In genomic region chr11:18612394-18612793, GRCh38 we compare ENCODE assay signal across 35 cellular contexts. TPM values are rescaled to one million over a fixed set of nuclear protein-coding genes. Genes with fewer than 3 reads are reported as not detected.
"Had no signal": no experiment of that assay in that cellular context is flagged by ENCODE, and none has a peak within 500 bp of the region (broad histone marks: within the 10 kb centered on the region; RNA-seq: fewer than 3 reads in every experiment).

No MANE protein-coding gene starts in this region.

- H3K27ac ChIP-seq: adrenal gland, body of pancreas, brain microvascular endothelial cell, breast epithelium, VCaP had no signal

- H3K27me3 ChIP-seq: adrenal gland, body of pancreas, brain microvascular endothelial cell, breast epithelium had no signal

- H3K9me3 Mint-ChIP-seq: activated B cell treated with CpG ODN at 0.5 μM for 24 hours; activated CD4-positive, alpha-beta memory T cell treated with anti-CD3 and anti-CD28 coated beads for 36 hours; activated CD8-positive, alpha-beta T cell treated with anti-CD3 and anti-CD28 coated beads for 36 hours; activated naive CD4-positive, alpha-beta T cell treated with anti-CD3 and anti-CD28 coated beads for 36 hours; activated naive CD8-positive, alpha-beta T cell treated with anti-CD3 and anti-CD28 coated beads for 36 hours; activated T-cell treated with anti-CD3 and anti-CD28 coated beads, Interleukin-2, amount 50 U/mL, for 4 hours; activated T-cell treated with anti-CD3 and anti-CD28 coated beads, Interleukin-2, amount 50 U/mL, for 72 hours; activated T-helper 1 cell treated with anti-CD3 and anti-CD28 coated beads, Interleukin-12 subunit alpha, Interleukin-12 subunit beta, Interleukin-2, Interleukin-4 antibody, amounts not matched to agents 30 ng/mL and 10 ng/mL and 1 ng/mL, durations not matched to agents 14 hours and 24 hours and 36 hours; activated T-helper 17 cell treated with anti-CD3 and anti-CD28 coated beads, Interleukin-2, amount 50 U/mL, for 72 hours; T-helper 2 cell treated with Interferon-gamma antibody and Interleukin-4, amounts not matched to agents 5 μg/mL and 100 μg/mL, for 36 hours had no signal

- H3K4me1 ChIP-seq: body of pancreas, breast epithelium had no signal

- ATAC-seq: activated CD8-positive, alpha-beta T cell treated with anti-CD3 and anti-CD28 coated beads for 36 hours; activated naive CD4-positive, alpha-beta T cell treated with anti-CD3 and anti-CD28 coated beads, Interleukin-2, amount 50 U/mL, for 72 hours; activated T-cell treated with anti-CD3 and anti-CD28 coated beads, Interleukin-2, amount 50 U/mL, for 4 hours; activated T-cell treated with anti-CD3 and anti-CD28 coated beads, Interleukin-2, amount 50 U/mL, for 72 hours; activated T-helper 17 cell treated with anti-CD3 and anti-CD28 coated beads, Interleukin-2, amount 50 U/mL, for 72 hours; body of pancreas had no signal

- H3K9me3 ChIP-seq: adrenal gland, body of pancreas, breast epithelium had no signal

- H3K4me3 Mint-ChIP-seq: activated B cell treated with CpG ODN at 0.5 μM for 24 hours; activated CD4-positive, alpha-beta memory T cell treated with anti-CD3 and anti-CD28 coated beads for 36 hours; activated CD4-positive, alpha-beta T cell treated with anti-CD3 and anti-CD28 coated beads, Interleukin-2, amount 10 ng/mL, durations not matched to agents 24 days and 14 days; activated CD8-positive, alpha-beta T cell treated with anti-CD3 and anti-CD28 coated beads for 36 hours; activated naive CD4-positive, alpha-beta T cell treated with anti-CD3 and anti-CD28 coated beads for 36 hours; activated naive CD8-positive, alpha-beta T cell treated with anti-CD3 and anti-CD28 coated beads for 36 hours; activated T-cell treated with anti-CD3 and anti-CD28 coated beads, Interleukin-2, amount 50 U/mL, for 4 hours; activated T-cell treated with anti-CD3 and anti-CD28 coated beads, Interleukin-2, amount 50 U/mL, for 72 hours; activated T-helper 1 cell treated with anti-CD3 and anti-CD28 coated beads, Interleukin-12 subunit alpha, Interleukin-12 subunit beta, Interleukin-2, Interleukin-4 antibody, amounts not matched to agents 30 ng/mL and 10 ng/mL and 1 ng/mL, durations not matched to agents 14 hours and 24 hours and 36 hours; activated T-helper 17 cell treated with anti-CD3 and anti-CD28 coated beads, Interleukin-2, amount 50 U/mL, for 72 hours; T-helper 2 cell treated with Interferon-gamma antibody and Interleukin-4, amounts not matched to agents 5 μg/mL and 100 μg/mL, for 36 hours had no signal

- H3K27me3 Mint-ChIP-seq: activated B cell treated with CpG ODN at 0.5 μM for 24 hours; activated CD4-positive, alpha-beta memory T cell treated with anti-CD3 and anti-CD28 coated beads for 36 hours; activated CD4-positive, alpha-beta T cell treated with anti-CD3 and anti-CD28 coated beads, Interleukin-2, amount 10 ng/mL, durations not matched to agents 24 days and 14 days; activated CD8-positive, alpha-beta T cell treated with anti-CD3 and anti-CD28 coated beads for 36 hours; activated naive CD8-positive, alpha-beta T cell treated with anti-CD3 and anti-CD28 coated beads for 36 hours; activated T-helper 17 cell treated with anti-CD3 and anti-CD28 coated beads, Interleukin-2, amount 50 U/mL, for 72 hours had no signal

- H3K27ac Mint-ChIP-seq: activated B cell treated with CpG ODN at 0.5 μM for 24 hours; activated CD4-positive, alpha-beta memory T cell treated with anti-CD3 and anti-CD28 coated beads for 36 hours; activated CD4-positive, alpha-beta T cell treated with anti-CD3 and anti-CD28 coated beads, Interleukin-2, amount 10 ng/mL, durations not matched to agents 24 days and 14 days; activated CD8-positive, alpha-beta T cell treated with anti-CD3 and anti-CD28 coated beads for 36 hours; activated naive CD4-positive, alpha-beta T cell treated with anti-CD3 and anti-CD28 coated beads for 36 hours; activated naive CD4-positive, alpha-beta T cell treated with anti-CD3 and anti-CD28 coated beads, Interleukin-2, amount 50 U/mL, for 72 hours; activated naive CD8-positive, alpha-beta T cell treated with anti-CD3 and anti-CD28 coated beads for 36 hours; activated T-cell treated with anti-CD3 and anti-CD28 coated beads, Interleukin-2, amount 50 U/mL, for 72 hours; activated T-helper 1 cell treated with anti-CD3 and anti-CD28 coated beads, Interleukin-12 subunit alpha, Interleukin-12 subunit beta, Interleukin-2, Interleukin-4 antibody, amounts not matched to agents 30 ng/mL and 10 ng/mL and 1 ng/mL, durations not matched to agents 14 hours and 24 hours and 36 hours; activated T-helper 17 cell treated with anti-CD3 and anti-CD28 coated beads, Interleukin-2, amount 50 U/mL, for 72 hours; T-helper 2 cell treated with Interferon-gamma antibody and Interleukin-4, amounts not matched to agents 5 μg/mL and 100 μg/mL, for 36 hours had no signal

- DNase-seq: activated B cell treated with CpG ODN at 0.5 μM for 24 hours; activated CD4-positive, alpha-beta memory T cell treated with anti-CD3 and anti-CD28 coated beads for 36 hours; activated CD4-positive, alpha-beta T cell treated with anti-CD3 and anti-CD28 coated beads for 4 hours; activated CD4-positive, alpha-beta T cell treated with anti-CD3 and anti-CD28 coated beads, Interleukin-2, amount 10 ng/mL, durations not matched to agents 24 days and 14 days; activated CD4-positive, alpha-beta T cell treated with anti-CD3 and anti-CD28 coated beads, Interleukin-2, amount 50 U/mL, for 1 hour; activated CD4-positive, alpha-beta T cell treated with anti-CD3 and anti-CD28 coated beads, Interleukin-2, amount 50 U/mL, for 4 hours; activated CD4-positive, CD25-positive, alpha-beta regulatory T cell treated with anti-CD3 and anti-CD28 coated beads, Interleukin-2, amount 50 U/mL, for 72 hours; activated CD8-positive, alpha-beta memory T cell treated with anti-CD3 and anti-CD28 coated beads, Interleukin-2, amount 50 U/mL, for 4 hours; activated CD8-positive, alpha-beta T cell treated with anti-CD3 and anti-CD28 coated beads for 36 hours; activated effector memory CD4-positive, alpha-beta T cell treated with anti-CD3 and anti-CD28 coated beads, Interleukin-2, amount 50 U/mL, for 16 hours; activated gamma-delta T cell treated with Interleukin-2 at 50 U/mL for 16 hours; activated naive CD4-positive, alpha-beta T cell; activated naive CD4-positive, alpha-beta T cell treated with anti-CD3 and anti-CD28 coated beads for 36 hours; activated naive CD4-positive, alpha-beta T cell treated with anti-CD3 and anti-CD28 coated beads, Interleukin-2, amount 50 U/mL, for 16 hours; activated naive CD8-positive, alpha-beta T cell treated with anti-CD3 and anti-CD28 coated beads for 36 hours; activated T-cell treated with anti-CD3 and anti-CD28 coated beads for 4 hours; activated T-cell treated with anti-CD3 and anti-CD28 coated beads, Interleukin-2, amount 50 U/mL, for 1 hour; activated T-cell treated with anti-CD3 and anti-CD28 coated beads, Interleukin-2, amount 50 U/mL, for 4 hours; activated T-cell treated with anti-CD3 and anti-CD28 coated beads, Interleukin-2, amount 50 U/mL, for 72 hours; adrenal gland; amniotic stem cell; aorta; body of pancreas; brain microvascular endothelial cell; central memory CD4-positive, alpha-beta T cell; T-helper 2 cell; T-helper 9 cell had no signal

- H3K4me3 ChIP-seq: adrenal gland, body of pancreas, breast epithelium had no signal

- FAIRE-seq: astrocyte, TTC549 had no signal

RNA-seq across cellular contexts. Expression of gene MISFA, which starts 12.8 kb away (rescaled TPM):
- total RNA-seq: body of pancreas had no signal
